Comparison of ENCODE assay signal across 29 cellular contexts in the genomic region with DNA sequence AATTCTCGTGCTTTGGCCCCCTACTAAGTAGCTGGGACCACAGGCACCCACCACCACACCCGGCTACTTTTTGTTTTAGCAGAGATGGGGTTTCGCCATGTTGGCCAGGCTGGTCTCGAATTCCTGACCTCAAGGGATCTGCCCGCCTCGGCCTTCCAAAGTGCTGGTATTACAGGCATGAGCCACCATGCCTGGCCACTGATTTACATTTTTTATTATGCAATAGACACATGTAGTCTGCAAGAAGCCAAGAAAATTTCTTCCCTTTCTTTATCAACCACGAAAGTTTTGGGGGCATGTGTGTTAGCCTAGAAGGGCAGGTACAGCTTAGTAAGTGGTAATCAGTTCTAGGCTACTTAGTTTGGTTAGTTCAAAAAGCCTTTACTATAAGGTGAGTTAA.
"Had no signal": no experiment of that assay in that cellular context is flagged by ENCODE, and none has a peak within 500 bp of the region (broad histone marks: within the 10 kb centered on the region; RNA-seq: fewer than 3 reads in every experiment).

No MANE protein-coding gene starts in this region.

- H3K27me3 Mint-ChIP-seq: activated CD4-positive, alpha-beta T cell treated with anti-CD3 and anti-CD28 coated beads, Interleukin-2, amount 10 ng/mL, durations not matched to agents 7 days and 5 days; activated CD8-positive, alpha-beta T cell treated with anti-CD3 and anti-CD28 coated beads for 36 hours; activated naive CD4-positive, alpha-beta T cell treated with anti-CD3 and anti-CD28 coated beads, Interleukin-2, amount 50 U/mL, for 24 hours; activated naive CD8-positive, alpha-beta T cell treated with anti-CD3 and anti-CD28 coated beads for 36 hours; activated naive CD8-positive, alpha-beta T cell treated with anti-CD3 and anti-CD28 coated beads, Interleukin-2, amount 50 U/mL, for 24 hours had no signal

- H3K27ac ChIP-seq: adrenal gland, body of pancreas, colonic mucosa had no signal

- DNase-seq: activated CD4-positive, alpha-beta T cell treated with anti-CD3 and anti-CD28 coated beads for 1 hour; activated CD4-positive, alpha-beta T cell treated with anti-CD3 and anti-CD28 coated beads for 4 hours; activated CD4-positive, alpha-beta T cell treated with anti-CD3 and anti-CD28 coated beads, Interleukin-2, amount 10 ng/mL, durations not matched to agents 7 days and 5 days; activated CD4-positive, alpha-beta T cell treated with anti-CD3 and anti-CD28 coated beads, Interleukin-2, amount 50 U/mL, for 48 hours; activated CD8-positive, alpha-beta memory T cell treated with anti-CD3 and anti-CD28 coated beads for 24 hours; activated CD8-positive, alpha-beta memory T cell treated with anti-CD3 and anti-CD28 coated beads, Interleukin-2, amount 50 U/mL, for 4 hours; activated CD8-positive, alpha-beta T cell treated with anti-CD3 and anti-CD28 coated beads for 36 hours; activated effector memory CD4-positive, alpha-beta T cell treated with anti-CD3 and anti-CD28 coated beads, Interleukin-2, amount 50 U/mL, for 16 hours; activated naive CD4-positive, alpha-beta T cell treated with anti-CD3 and anti-CD28 coated beads for 36 hours; activated naive CD8-positive, alpha-beta T cell treated with anti-CD3 and anti-CD28 coated beads for 36 hours; activated naive CD8-positive, alpha-beta T cell treated with anti-CD3 and anti-CD28 coated beads, Interleukin-2, amount 50 U/mL, for 24 hours; activated T-cell treated with anti-CD3 and anti-CD28 coated beads, Interleukin-2, amount 50 U/mL, for 1 hour; activated T-cell treated with anti-CD3 and anti-CD28 coated beads, Interleukin-2, amount 50 U/mL, for 48 hours; adrenal gland; amygdala; body of pancreas; central memory CD4-positive, alpha-beta T cell; cerebellar nuclear complex; colonic mucosa; effector CD8-positive, alpha-beta T cell; endodermal cell; foreskin fibroblast; head of caudate nucleus; T-helper 2 cell had no signal

- H3K4me1 Mint-ChIP-seq: activated CD4-positive, alpha-beta T cell treated with anti-CD3 and anti-CD28 coated beads, Interleukin-2, amount 10 ng/mL, durations not matched to agents 7 days and 5 days; activated naive CD4-positive, alpha-beta T cell treated with anti-CD3 and anti-CD28 coated beads, Interleukin-2, amount 50 U/mL, for 24 hours; endodermal cell had no signal

- FAIRE-seq: frontal cortex had no signal

- H3K9me3 ChIP-seq: adrenal gland, body of pancreas, colonic mucosa had no signal

- H3K27me3 ChIP-seq: adrenal gland, body of pancreas, colonic mucosa had no signal

- H3K9me3 Mint-ChIP-seq: activated CD4-positive, alpha-beta T cell treated with anti-CD3 and anti-CD28 coated beads, Interleukin-2, amount 10 ng/mL, durations not matched to agents 7 days and 5 days; activated naive CD4-positive, alpha-beta T cell treated with anti-CD3 and anti-CD28 coated beads for 36 hours; activated naive CD4-positive, alpha-beta T cell treated with anti-CD3 and anti-CD28 coated beads, Interleukin-2, amount 50 U/mL, for 24 hours; activated naive CD8-positive, alpha-beta T cell treated with anti-CD3 and anti-CD28 coated beads, Interleukin-2, amount 50 U/mL, for 24 hours; activated T-helper 2 cell treated with anti-CD3 and anti-CD28 coated beads, Interferon-gamma antibody, Interleukin-2, Interleukin-4, amounts not matched to agents 10 μg/mL and 5 μg/mL and 100 μg/mL, durations not matched to agents 14 hours and 24 hours and 36 hours had no signal

- H3K4me3 Mint-ChIP-seq: activated CD4-positive, alpha-beta T cell treated with anti-CD3 and anti-CD28 coated beads, Interleukin-2, amount 10 ng/mL, durations not matched to agents 7 days and 5 days; activated CD8-positive, alpha-beta T cell treated with anti-CD3 and anti-CD28 coated beads for 36 hours; activated naive CD4-positive, alpha-beta T cell treated with anti-CD3 and anti-CD28 coated beads for 36 hours; activated naive CD4-positive, alpha-beta T cell treated with anti-CD3 and anti-CD28 coated beads, Interleukin-2, amount 50 U/mL, for 24 hours; activated naive CD8-positive, alpha-beta T cell treated with anti-CD3 and anti-CD28 coated beads for 36 hours; activated naive CD8-positive, alpha-beta T cell treated with anti-CD3 and anti-CD28 coated beads, Interleukin-2, amount 50 U/mL, for 24 hours; activated T-helper 1 cell treated with anti-CD3 and anti-CD28 coated beads, Interleukin-12 subunit alpha, Interleukin-12 subunit beta, Interleukin-2, Interleukin-4 antibody, amounts not matched to agents 30 ng/mL and 10 ng/mL and 1 ng/mL, durations not matched to agents 14 hours and 24 hours and 36 hours; endodermal cell had no signal

- H3K27ac Mint-ChIP-seq: activated CD4-positive, alpha-beta T cell treated with anti-CD3 and anti-CD28 coated beads, Interleukin-2, amount 10 ng/mL, durations not matched to agents 7 days and 5 days; activated CD8-positive, alpha-beta T cell treated with anti-CD3 and anti-CD28 coated beads for 36 hours; activated naive CD4-positive, alpha-beta T cell treated with anti-CD3 and anti-CD28 coated beads for 36 hours; activated naive CD4-positive, alpha-beta T cell treated with anti-CD3 and anti-CD28 coated beads, Interleukin-2, amount 50 U/mL, for 24 hours; activated naive CD8-positive, alpha-beta T cell treated with anti-CD3 and anti-CD28 coated beads for 36 hours; activated naive CD8-positive, alpha-beta T cell treated with anti-CD3 and anti-CD28 coated beads, Interleukin-2, amount 50 U/mL, for 24 hours; activated T-helper 1 cell treated with anti-CD3 and anti-CD28 coated beads, Interleukin-12 subunit alpha, Interleukin-12 subunit beta, Interleukin-2, Interleukin-4 antibody, amounts not matched to agents 30 ng/mL and 10 ng/mL and 1 ng/mL, durations not matched to agents 14 hours and 24 hours and 36 hours; activated T-helper 2 cell treated with anti-CD3 and anti-CD28 coated beads, Interferon-gamma antibody, Interleukin-2, Interleukin-4, amounts not matched to agents 10 μg/mL and 5 μg/mL and 100 μg/mL, durations not matched to agents 14 hours and 24 hours and 36 hours; endodermal cell had no signal

- H3K36me3 ChIP-seq: adrenal gland, colonic mucosa had no signal

- ATAC-seq: activated CD8-positive, alpha-beta T cell treated with anti-CD3 and anti-CD28 coated beads for 36 hours; activated naive CD8-positive, alpha-beta T cell treated with anti-CD3 and anti-CD28 coated beads, Interleukin-2, amount 50 U/mL, for 24 hours; body of pancreas; esophagus mucosa had no signal

- H3K4me3 ChIP-seq: adrenal gland, body of pancreas, colonic mucosa had no signal
